ENCODE assay signal across 8 cellular contexts in the genomic region with DNA sequence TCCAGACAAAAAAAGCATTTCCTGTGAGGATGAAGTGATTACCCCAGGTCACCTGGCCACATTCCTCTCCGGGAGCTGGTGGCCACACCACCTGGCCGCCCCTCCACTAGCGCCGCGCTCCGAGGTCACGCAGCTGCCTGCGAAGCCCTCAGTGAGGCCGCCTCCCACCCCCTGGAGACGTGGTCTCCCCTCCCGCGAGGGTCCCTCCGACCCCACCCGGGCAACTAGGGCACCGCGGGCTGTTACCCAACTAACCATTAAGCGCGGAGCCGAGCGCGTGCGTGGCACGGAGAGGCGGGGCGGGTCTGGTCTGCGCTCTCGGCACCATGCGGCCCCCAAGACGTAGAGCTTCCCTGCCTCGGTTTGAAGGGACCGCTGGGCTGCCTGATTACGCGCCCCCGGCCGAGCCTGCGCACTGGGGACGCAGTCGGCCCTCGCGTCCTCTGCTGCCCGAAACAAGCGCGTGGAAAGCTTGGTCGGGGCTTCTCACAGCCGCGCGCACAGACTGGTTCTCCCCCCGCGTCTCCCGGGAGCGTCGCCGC.
DNase-seq lines count a peak whose midpoint lies in the region; ATAC-seq and TF ChIP-seq lines count a peak whose summit lies in the region.

No MANE protein-coding gene starts in this region.

- H3K27ac Mint-ChIP-seq in CD4-positive, alpha-beta T cell = no peak overlapping the region

- H3K4me1 ChIP-seq in Peyer's patch (peaks cover 0 to 13% (median 4%) of the 10 kb centered on the region in 4 donors), aorta (ENCODE audit: control insufficient read depth in 1 of 2, insufficient read depth in 2 of 2, low read length in 2 of 2) (no peaks in the 10 kb centered on the region)

- peak overlapping the region; percentile 44 for H3K4me3 ChIP-seq in H7 (ENCODE audit: insufficient read depth, low read depth, low read length)
- H3K4me3 ChIP-seq in Peyer's patch = peak overlapping the region; percentile 5 to 56 (median 34)
- H3K4me3 ChIP-seq in aorta (ENCODE audit: low read length in 2 of 2) = no peak overlapping the region

- WGBS in aorta, 2 donors = 1% methylated on average over 50 to 53 of the region's 53 CpGs

- no peaks in the 10 kb centered on the region for H3K9me3 Mint-ChIP-seq in CD4-positive, alpha-beta T cell

- peaks cover 54% of the 10 kb centered on the region for H3K27me3 Mint-ChIP-seq in CD4-positive, alpha-beta T cell

- H3K9me3 ChIP-seq in Peyer's patch = no peaks in the 10 kb centered on the region
- H3K9me3 ChIP-seq in aorta (ENCODE audit: control insufficient read depth, low read length) = no peaks in the 10 kb centered on the region
- H3K9me3 ChIP-seq in CD4-positive, alpha-beta T cell (ENCODE audit: control insufficient read depth, low read length) = no peaks in the 10 kb centered on the region

- DNase-seq in H7 (peak; percentile 87), Peyer's patch (peak in 1 of 3 donors; percentile 55), epidermal melanocyte (ENCODE audit: insufficient read length, low spot score) (peak; percentile 33), midbrain (lab: John Stamatoyannopoulos, UW) (peak; percentile 3), aorta (peak in 1 of 2 donors; percentile 76), GF-D8 (lab: John Stamatoyannopoulos, UW) (no peak), pons (ENCODE audit: low spot score) (no peak)
- DNase-seq in CD4-positive, alpha-beta T cell = no peak

- H3K4me1 Mint-ChIP-seq in CD4-positive, alpha-beta T cell (ENCODE audit: low read depth) = no peaks in the 10 kb centered on the region

- CTCF ChIA-PET in CD4-positive, alpha-beta T cell (lab: Charles Lee) = no interaction called here

- H3K36me3 ChIP-seq in H7 (replicated peaks; ENCODE audit: control insufficient read depth, insufficient read depth, low read length) (no peaks in the 10 kb centered on the region), Peyer's patch (no peaks in the 10 kb centered on the region), aorta (ENCODE audit: control insufficient read depth in 1 of 2, insufficient read depth in 2 of 2, low read length in 1 of 2) (no peaks in the 10 kb centered on the region)

- H3K27ac ChIP-seq in Peyer's patch (no peak overlapping the region), aorta (ENCODE audit: low read depth in 1 of 2, low read length in 2 of 2) (no peak overlapping the region)
- H3K27ac ChIP-seq in CD4-positive, alpha-beta T cell (ENCODE audit: low read depth, low read length) = no peak overlapping the region

- no peak for TF ChIP-seq CTCF in Peyer's patch (IDR thresholded peaks at IDR 0.05)
- TF ChIP-seq CTCF in CD4-positive, alpha-beta T cell (IDR thresholded peaks at IDR 0.05) = no peak

- H3K4me3 Mint-ChIP-seq in CD4-positive, alpha-beta T cell = no peak overlapping the region

- TF ChIP-seq POLR2A in Peyer's patch (IDR thresholded peaks at IDR 0.05) = no peak

- intact Hi-C loops in aorta (cut with DNase I) = no loop called here
- intact Hi-C loops in CD4-positive, alpha-beta T cell (cut with DNase I, micrococcal nuclease) = no loop called here

- peaks cover 7% of the 10 kb centered on the region; the same call in 1 of the 2 replicates for H3K27me3 ChIP-seq in H7 (ENCODE audit: control insufficient read depth, insufficient read depth, low read length)
- no peaks in the 10 kb centered on the region for H3K27me3 ChIP-seq in Peyer's patch
- no peaks in the 10 kb centered on the region for H3K27me3 ChIP-seq in aorta (ENCODE audit: control insufficient read depth in 1 of 2, insufficient read depth in 2 of 2, low read length in 1 of 2)
- peaks cover 42% of the 10 kb centered on the region for H3K27me3 ChIP-seq in CD4-positive, alpha-beta T cell (ENCODE audit: control insufficient read depth, insufficient read depth, low read length)

- peak; percentile 62 for ATAC-seq in aorta (ENCODE audit: low FRiP score)
- no peak for ATAC-seq in CD4-positive, alpha-beta T cell (ENCODE audit: poor library complexity)

- POLR2A ChIA-PET in CD4-positive, alpha-beta T cell (lab: Charles Lee) = no interaction called here

- no peaks in the 10 kb centered on the region for H3K36me3 Mint-ChIP-seq in CD4-positive, alpha-beta T cell (ENCODE audit: low read depth)

Comparison
In these comparisons a context has a peak if more than half of its experiments do, and no peak if none do; other contexts are left out.
1. DNase-seq: peak in H7 (single experiment), epidermal melanocyte (single experiment) and midbrain (single experiment); none in GF-D8 (single experiment), pons (single experiment) and CD4-positive, alpha-beta T cell (0 of 10).
2. H3K4me3 ChIP-seq: peak in H7 (single experiment) and Peyer's patch (4 of 4); none in aorta (0 of 2).